ENCODE assay signal across 10 cellular contexts in the genomic region with DNA sequence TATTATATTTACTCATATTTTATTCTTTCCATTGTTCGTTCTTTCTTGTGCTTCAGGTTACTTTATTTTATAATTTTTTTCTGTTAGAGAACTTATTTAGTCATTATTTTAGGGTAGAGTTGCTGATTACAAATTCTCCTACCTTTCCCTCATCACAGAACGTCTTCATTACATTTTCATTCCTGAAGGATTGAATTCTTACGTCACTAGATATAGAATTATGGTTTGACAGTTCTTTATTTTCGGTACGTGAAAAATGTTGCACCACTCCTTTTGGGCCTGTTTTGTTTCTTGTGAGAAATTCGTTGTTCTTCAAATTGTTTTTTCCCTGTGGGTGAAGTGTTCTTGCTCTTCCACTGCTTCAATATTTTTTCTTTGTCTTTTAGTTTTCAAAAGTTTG. TPM values are rescaled to one million over a fixed set of nuclear protein-coding genes. Genes with fewer than 3 reads are reported as not detected.
"Had no signal": no experiment of that assay in that cellular context is flagged by ENCODE, and none has a peak within 500 bp of the region (broad histone marks: within the 10 kb centered on the region; RNA-seq: fewer than 3 reads in every experiment).

No MANE protein-coding gene starts in this region.

- H3K9ac ChIP-seq: KMS-11 had no signal

- ATAC-seq: GM23338, HCT116 had no signal

- DNase-seq: HFFc6, IMR-90, KBM-7 had no signal

- H2AFZ ChIP-seq: GM23338 had no signal

- FAIRE-seq: H1, H54 had no signal

- H3K9me3 ChIP-seq: HAP-1 had no signal

- H3K27ac ChIP-seq: HL-60, KMS-11 had no signal

- H3K36me3 ChIP-seq: HAP-1 had no signal

- H3K4me1 ChIP-seq: HAP-1 had no signal

- H3K4me2 ChIP-seq: GM23338, KMS-11 had no signal

- H3K4me3 ChIP-seq: GM23338, HAP-1 had no signal

RNA-seq across cellular contexts. Expression of a gene that starts 20.8 kb away (rescaled TPM):
- total RNA-seq: GM23338, H1, HFFc6 had no signal
- polyA plus RNA-seq: GM23338, H1 had no signal
